Comparison of ENCODE assay signal across 8 cellular contexts in the genomic region with DNA sequence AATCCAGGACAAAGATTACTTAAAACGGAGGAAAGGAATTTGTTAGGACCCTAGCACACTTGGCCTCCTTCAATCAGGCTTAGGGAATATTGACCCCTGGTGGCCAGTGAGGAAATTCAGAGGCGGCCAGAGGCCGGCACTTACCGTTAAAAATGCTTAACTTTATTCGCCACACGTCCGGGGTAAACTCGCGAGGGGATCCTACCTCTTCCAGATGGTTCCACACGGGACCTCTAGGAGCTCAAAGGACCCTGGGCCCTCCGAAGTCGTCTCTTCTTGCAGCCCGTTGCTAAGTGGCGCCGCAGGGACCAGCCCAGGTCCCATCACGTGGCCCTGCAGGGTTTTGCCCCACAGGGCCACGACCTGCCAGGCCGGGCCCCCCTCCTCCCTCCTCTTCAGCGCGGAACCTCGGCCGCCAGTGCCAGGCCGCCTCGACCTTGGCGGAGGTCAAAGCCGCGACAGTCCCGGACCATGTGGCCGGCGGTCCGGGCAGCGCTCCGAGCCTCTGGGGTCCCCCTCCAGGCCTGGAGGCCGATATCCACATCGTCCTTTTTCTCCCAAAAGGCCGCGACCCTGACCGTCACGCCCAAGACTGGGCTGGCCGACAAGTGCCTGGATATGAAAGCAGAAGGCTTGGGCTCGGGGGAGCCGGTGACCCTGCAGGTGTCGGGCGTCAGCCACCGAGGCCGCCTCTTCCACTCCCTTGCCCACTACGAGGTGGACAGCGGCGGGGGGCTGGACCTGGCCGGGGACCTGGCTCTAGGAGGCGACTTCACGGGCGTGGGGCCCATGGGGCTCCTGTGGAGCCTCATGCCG. TPM values are rescaled to one million over a fixed set of nuclear protein-coding genes. Genes with fewer than 3 reads are reported as not detected.
DNase-seq lines count a peak whose midpoint lies in the region; ATAC-seq and TF ChIP-seq lines count a peak whose summit lies in the region.

No MANE protein-coding gene starts in this region.

- H3K9me3 ChIP-seq in NT2/D1 (ENCODE audit: insufficient read depth, low read length) (no peaks in the 10 kb centered on the region), mucosa of descending colon (no peaks in the 10 kb centered on the region)

- peak; percentile 88 to 90 for ATAC-seq in activated T-cell treated with anti-CD3 and anti-CD28 coated beads, Interleukin-2, amount 50 U/mL, for 4 hours
- ATAC-seq in mucosa of descending colon (peak; percentile 90), GM18858 (IDR thresholded peaks at IDR 0.05; ENCODE audit: unreplicated experiment) (no peak)

- H3K4me3 Mint-ChIP-seq in activated T-cell treated with anti-CD3 and anti-CD28 coated beads, Interleukin-2, amount 50 U/mL, for 4 hours: peak overlapping the region; percentile 73

- peak; percentile 79 for TF ChIP-seq CTCF in mucosa of descending colon (IDR thresholded peaks at IDR 0.05)

- H3K36me3 Mint-ChIP-seq in activated T-cell treated with anti-CD3 and anti-CD28 coated beads, Interleukin-2, amount 50 U/mL, for 4 hours (ENCODE audit: insufficient read depth): no peaks in the 10 kb centered on the region

- no peaks in the 10 kb centered on the region for H3K36me3 ChIP-seq in NT2/D1 (ENCODE audit: insufficient read depth, insufficient read length, low read length)
- H3K36me3 ChIP-seq in mucosa of descending colon (ENCODE audit: low read depth): no peaks in the 10 kb centered on the region

- H3K4me3 ChIP-seq in NT2/D1 (ENCODE audit: insufficient read length, low read depth) (peak overlapping the region; percentile 57), mucosa of descending colon (no peak overlapping the region)

- peaks cover 9% of the 10 kb centered on the region for H3K27me3 Mint-ChIP-seq in activated T-cell treated with anti-CD3 and anti-CD28 coated beads, Interleukin-2, amount 50 U/mL, for 4 hours (ENCODE audit: low read depth)

- intact Hi-C loops in mucosa of descending colon (cut with DNase I, micrococcal nuclease): loop anchor here (5.0 to 10.0 kb wide), 2 partner anchors 126 to 139 kb away; a partner anchor contains a TSS

- H3K4me1 ChIP-seq in NT2/D1 (ENCODE audit: insufficient read depth, insufficient read length) (no peaks in the 10 kb centered on the region), mucosa of descending colon (ENCODE audit: low read depth) (peaks cover 4% of the 10 kb centered on the region)

- H3K27me3 ChIP-seq in NT2/D1 (ENCODE audit: insufficient read depth, insufficient read length): peaks cover 3% of the 10 kb centered on the region

- DNase-seq in EH (ENCODE audit: low read depth) (peak; percentile 72), HK-2 (ENCODE audit: unreplicated experiment) (peak; percentile 72), NT2/D1 (ENCODE audit: low read depth, low spot score) (no peak), erythroblast (lab: John Stamatoyannopoulos, UW) (peak; percentile 73 to 82), mucosa of descending colon (peak; percentile 62 to 77 (median 68))
- peak; percentile 54 for DNase-seq in activated T-cell treated with anti-CD3 and anti-CD28 coated beads, Interleukin-2, amount 50 U/mL, for 4 hours
- DNase-seq in stimulated activated CD8-positive, alpha-beta memory T cell treated with anti-CD3 and anti-CD28 coated beads, Interleukin-7, amount 100 ng/mL, for 1 hour (ENCODE audit: low read depth in 2 of 2): peak; percentile 23 to 25

- H3K4me1 Mint-ChIP-seq in activated T-cell treated with anti-CD3 and anti-CD28 coated beads, Interleukin-2, amount 50 U/mL, for 4 hours (ENCODE audit: low read depth): peaks cover 5% of the 10 kb centered on the region

- TF ChIP-seq POLR2A in erythroblast (IDR thresholded peaks at IDR 0.05; ENCODE audit: low read length): no peak

- H3K9ac ChIP-seq in NT2/D1 (ENCODE audit: insufficient read length, low read depth): peak overlapping the region; percentile 77

- no peaks in the 10 kb centered on the region for H3K9me3 Mint-ChIP-seq in activated T-cell treated with anti-CD3 and anti-CD28 coated beads, Interleukin-2, amount 50 U/mL, for 4 hours

RNA-seq across cellular contexts. Expression of a gene that starts 11.1 kb away (rescaled TPM):
- 10 to 100 TPM in 1 of 3 donors, 1 to 10 TPM in 2; 7.0 to 10.8 (median 9.7) TPM for total RNA-seq in activated T-cell treated with anti-CD3 and anti-CD28 coated beads, Interleukin-2, amount 50 U/mL, for 4 hours
- total RNA-seq in mucosa of descending colon: 10 to 100 TPM in 1 of 3 donors, 1 to 10 TPM in 2; 7.0 to 18.9 (median 7.6) TPM

RNA-seq across cellular contexts. Expression of a gene that starts 21.4 kb away (rescaled TPM):
- not detected for total RNA-seq in activated T-cell treated with anti-CD3 and anti-CD28 coated beads, Interleukin-2, amount 50 U/mL, for 4 hours
- total RNA-seq in mucosa of descending colon: not detected

RNA-seq across cellular contexts. Expression of a gene that starts 42.1 kb away (rescaled TPM):
- 1 to 10 TPM; 2.3 to 3.6 (median 3.0) TPM for total RNA-seq in activated T-cell treated with anti-CD3 and anti-CD28 coated beads, Interleukin-2, amount 50 U/mL, for 4 hours
- total RNA-seq in mucosa of descending colon: 1 to 10 TPM; 1.6 to 4.6 (median 3.1) TPM
